Comparison of ENCODE assay signal across 21 cellular contexts in the genomic region with DNA sequence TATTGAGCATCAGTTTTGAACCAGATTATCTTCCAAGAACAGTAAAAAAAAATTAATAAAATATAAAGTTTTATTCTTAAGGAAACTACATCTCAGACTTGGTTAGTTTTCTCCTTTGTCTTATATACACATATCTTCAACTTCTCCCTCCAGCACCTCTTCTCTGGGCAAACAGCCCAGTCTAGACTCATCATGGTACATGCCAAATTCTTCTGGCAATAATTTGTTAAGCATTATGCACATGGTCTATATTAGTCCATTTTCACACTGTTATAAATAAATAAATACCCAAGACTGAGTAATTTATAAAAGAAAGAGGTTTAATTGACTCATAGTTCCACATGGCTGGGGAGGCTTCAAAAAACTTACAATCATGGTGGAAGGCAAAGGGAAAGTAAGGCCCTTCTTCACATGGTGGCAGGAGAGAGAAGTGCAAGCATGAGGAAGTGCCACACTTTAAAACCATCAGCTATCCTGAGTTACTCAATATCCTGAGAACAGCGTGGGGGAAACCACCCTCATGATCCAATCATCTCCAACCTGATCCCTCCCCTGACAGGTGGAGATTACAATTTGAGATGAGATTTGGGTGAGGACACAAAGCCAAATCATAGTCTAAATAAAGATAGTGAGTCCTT.
DNase-seq lines count a peak whose midpoint lies in the region; ATAC-seq and TF ChIP-seq lines count a peak whose summit lies in the region.
"Had no signal": no experiment of that assay in that cellular context is flagged by ENCODE, and none has a peak within 500 bp of the region (broad histone marks: within the 10 kb centered on the region; RNA-seq: fewer than 3 reads in every experiment).

No MANE protein-coding gene starts in this region.

- H3K9me3 ChIP-seq in fibroblast of lung (ENCODE audit: control insufficient read depth, insufficient read depth, low read depth, low read length): no peaks in the 10 kb centered on the region
- H3K9me3 ChIP-seq: suprapubic skin had no signal

- H3K9ac ChIP-seq in fibroblast of lung (ENCODE audit: insufficient read depth, low read length): no peak overlapping the region

- no peak overlapping the region for H3K27ac Mint-ChIP-seq in GM23338
- H3K27ac Mint-ChIP-seq in activated CD8-positive, alpha-beta T cell treated with anti-CD3 and anti-CD28 coated beads for 36 hours: no peak overlapping the region
- H3K27ac Mint-ChIP-seq: activated CD4-positive, alpha-beta T cell treated with anti-CD3 and anti-CD28 coated beads for 36 hours; activated naive CD4-positive, alpha-beta T cell treated with anti-CD3 and anti-CD28 coated beads, Interleukin-2, amount 10 ng/mL, durations not matched to agents 7 days and 5 days had no signal

- no peak overlapping the region for H3K4me3 Mint-ChIP-seq in GM23338
- no peak overlapping the region for H3K4me3 Mint-ChIP-seq in activated CD8-positive, alpha-beta T cell treated with anti-CD3 and anti-CD28 coated beads for 36 hours
- H3K4me3 Mint-ChIP-seq: activated CD4-positive, alpha-beta T cell treated with anti-CD3 and anti-CD28 coated beads for 36 hours; activated naive CD4-positive, alpha-beta T cell treated with anti-CD3 and anti-CD28 coated beads, Interleukin-2, amount 10 ng/mL, durations not matched to agents 7 days and 5 days; activated T-cell treated with anti-CD3 and anti-CD28 coated beads, Interleukin-2, amount 50 U/mL, for 4 hours; central memory CD8-positive, alpha-beta T cell had no signal

- H3K9me3 Mint-ChIP-seq in GM23338: no peaks in the 10 kb centered on the region
- peaks cover 3% of the 10 kb centered on the region for H3K9me3 Mint-ChIP-seq in activated CD8-positive, alpha-beta T cell treated with anti-CD3 and anti-CD28 coated beads for 36 hours
- H3K9me3 Mint-ChIP-seq: activated T-cell treated with anti-CD3 and anti-CD28 coated beads, Interleukin-2, amount 50 U/mL, for 4 hours had no signal

- no peak overlapping the region for H2AFZ ChIP-seq in GM23338
- H2AFZ ChIP-seq in fibroblast of lung (ENCODE audit: low read length): no peak overlapping the region

- H3K36me3 ChIP-seq in GM23338 (ENCODE audit: insufficient read depth) (no peaks in the 10 kb centered on the region), fibroblast of lung (ENCODE audit: control insufficient read depth, insufficient read depth, low read length) (no peaks in the 10 kb centered on the region)
- H3K36me3 ChIP-seq: suprapubic skin had no signal

- intact Hi-C loops in activated CD8-positive, alpha-beta T cell treated with anti-CD3 and anti-CD28 coated beads for 36 hours (cut with micrococcal nuclease): no loop called here

- CTCF ChIA-PET in activated CD8-positive, alpha-beta T cell treated with anti-CD3 and anti-CD28 coated beads for 36 hours (lab: Charles Lee): no interaction called here

- POLR2A ChIA-PET in activated CD8-positive, alpha-beta T cell treated with anti-CD3 and anti-CD28 coated beads for 36 hours (lab: Charles Lee): no interaction called here

- H3K27me3 Mint-ChIP-seq in GM23338 (ENCODE audit: insufficient read depth, low read depth, poor library complexity): no peaks in the 10 kb centered on the region
- no peaks in the 10 kb centered on the region for H3K27me3 Mint-ChIP-seq in activated CD8-positive, alpha-beta T cell treated with anti-CD3 and anti-CD28 coated beads for 36 hours
- H3K27me3 Mint-ChIP-seq: activated CD4-positive, alpha-beta T cell treated with anti-CD3 and anti-CD28 coated beads for 36 hours; activated naive CD4-positive, alpha-beta T cell treated with anti-CD3 and anti-CD28 coated beads, Interleukin-2, amount 10 ng/mL, durations not matched to agents 7 days and 5 days; central memory CD8-positive, alpha-beta T cell had no signal

- H3K4me3 ChIP-seq in GM23338: no peak overlapping the region
- H3K4me3 ChIP-seq in fibroblast of lung (replicated peaks in 1 of 4; ENCODE audit: control extremely low read depth in 1 of 4, insufficient read depth in 1 of 4, low read depth in 3 of 4, low read length in 4 of 4): no peak overlapping the region
- H3K4me3 ChIP-seq: suprapubic skin had no signal

- H4K20me1 ChIP-seq in GM23338 (replicated peaks; ENCODE audit: insufficient read depth): no peaks in the 10 kb centered on the region
- no peaks in the 10 kb centered on the region for H4K20me1 ChIP-seq in fibroblast of lung (ENCODE audit: control insufficient read depth, extremely low read depth, insufficient read depth, low read length)

- TF ChIP-seq CTCF in GM23338 (conservative IDR thresholded peaks at IDR 0.05; ENCODE audit: low read depth in 2 of 2) (peak in 1 of 2 experiments; percentile 15; a peak in 1 of 4 replicates), fibroblast of lung (conservative IDR thresholded peaks at IDR 0.05 in 1 of 2, IDR thresholded peaks at IDR 0.05 in 1 of 2; ENCODE audit: low read depth in 1 of 2, low read length in 2 of 2) (no peak), GM20000 (IDR thresholded peaks at IDR 0.05; ENCODE audit: extremely low read depth, missing control alignments) (no peak)
- TF ChIP-seq CTCF in activated CD8-positive, alpha-beta T cell treated with anti-CD3 and anti-CD28 coated beads for 36 hours (IDR thresholded peaks at IDR 0.05): no peak

- H3K4me2 ChIP-seq in GM23338 (no peak overlapping the region), fibroblast of lung (ENCODE audit: extremely low read depth, insufficient read depth, low read length) (no peak overlapping the region)

- H3K4me1 ChIP-seq in GM23338 (ENCODE audit: insufficient read depth) (no peaks in the 10 kb centered on the region), fibroblast of lung (ENCODE audit: control insufficient read depth, extremely low read depth, insufficient read depth, low read length) (no peaks in the 10 kb centered on the region)
- H3K4me1 ChIP-seq: suprapubic skin had no signal

- no peak overlapping the region for H3K27ac ChIP-seq in GM23338 (ENCODE audit: low read depth)
- H3K27ac ChIP-seq in fibroblast of lung (ENCODE audit: insufficient read depth, low read length): no peak overlapping the region
- H3K27ac ChIP-seq: epithelial cell of prostate, suprapubic skin had no signal

- no peaks in the 10 kb centered on the region for H3K9me2 ChIP-seq in GM23338 (ENCODE audit: insufficient read depth)

- no peaks in the 10 kb centered on the region for H3K79me2 ChIP-seq in GM23338 (replicated peaks; ENCODE audit: insufficient read depth)
- H3K79me2 ChIP-seq in fibroblast of lung (ENCODE audit: control insufficient read depth, insufficient read depth, low read length): no peaks in the 10 kb centered on the region

- no peaks in the 10 kb centered on the region for H3K4me1 Mint-ChIP-seq in GM23338
- no peaks in the 10 kb centered on the region for H3K4me1 Mint-ChIP-seq in activated CD8-positive, alpha-beta T cell treated with anti-CD3 and anti-CD28 coated beads for 36 hours (ENCODE audit: low read depth)
- H3K4me1 Mint-ChIP-seq: activated CD4-positive, alpha-beta T cell treated with anti-CD3 and anti-CD28 coated beads for 36 hours; activated naive CD4-positive, alpha-beta T cell treated with anti-CD3 and anti-CD28 coated beads, Interleukin-2, amount 10 ng/mL, durations not matched to agents 7 days and 5 days; central memory CD8-positive, alpha-beta T cell had no signal

- ATAC-seq in GM23338 (no peak), GM21825 (IDR thresholded peaks at IDR 0.05; ENCODE audit: unreplicated experiment) (no peak)
- ATAC-seq in activated CD8-positive, alpha-beta T cell treated with anti-CD3 and anti-CD28 coated beads for 36 hours: no peak
- ATAC-seq: activated CD4-positive, alpha-beta T cell treated with anti-CD3 and anti-CD28 coated beads for 36 hours; activated T-cell treated with anti-CD3 and anti-CD28 coated beads, Interleukin-2, amount 50 U/mL, for 4 hours; Right ventricle myocardium inferior had no signal

- H3K36me3 Mint-ChIP-seq in GM23338 (ENCODE audit: low read depth): no peaks in the 10 kb centered on the region
- no peaks in the 10 kb centered on the region for H3K36me3 Mint-ChIP-seq in activated CD8-positive, alpha-beta T cell treated with anti-CD3 and anti-CD28 coated beads for 36 hours (ENCODE audit: low read depth)
- H3K36me3 Mint-ChIP-seq: activated naive CD4-positive, alpha-beta T cell treated with anti-CD3 and anti-CD28 coated beads, Interleukin-2, amount 10 ng/mL, durations not matched to agents 7 days and 5 days had no signal

- H3F3A ChIP-seq in GM23338 (replicated peaks; ENCODE audit: low read depth): no peaks in the 10 kb centered on the region

- H3K27me3 ChIP-seq in GM23338 (ENCODE audit: insufficient read depth) (no peaks in the 10 kb centered on the region), fibroblast of lung (ENCODE audit: control insufficient read depth, insufficient read depth, low read length) (no peaks in the 10 kb centered on the region)
- H3K27me3 ChIP-seq: suprapubic skin had no signal

- peak; percentile 4 for DNase-seq in AG08396 (ENCODE audit: low spot score)
- peak; percentile 9 for DNase-seq in GM23338 (ENCODE audit: low spot score)
- peak; percentile 87 for DNase-seq in NCI-H446 treated with DMSO at 0.1 percent for 48 hours (lab: John Stamatoyannopoulos, UW)
- DNase-seq in fibroblast of lung (ENCODE audit: low read depth in 2 of 2): peak; percentile 8 to 70
- no peak for DNase-seq in D341Med (ENCODE audit: low spot score)
- no peak for DNase-seq in activated CD8-positive, alpha-beta T cell treated with anti-CD3 and anti-CD28 coated beads for 36 hours
- no peak for DNase-seq in GM20000 (ENCODE audit: low spot score)
- DNase-seq: activated CD4-positive, alpha-beta T cell treated with anti-CD3 and anti-CD28 coated beads for 36 hours; activated naive CD4-positive, alpha-beta T cell treated with anti-CD3 and anti-CD28 coated beads, Interleukin-2, amount 10 ng/mL, durations not matched to agents 7 days and 5 days; activated T-cell treated with anti-CD3 and anti-CD28 coated beads, Interleukin-2, amount 50 U/mL, for 4 hours; C1 segment of cervical spinal cord; kidney glomerular epithelial cell; mammary epithelial cell; NCI-H1417 treated with DMSO at 0.1 percent for 48 hours; NCI-H69; stimulated activated CD4-positive, alpha-beta T cell treated with anti-CD3 and anti-CD28 coated beads, Interleukin-1b, Interleukin-23, amount 100 ng/mL, for 48 hours had no signal

TF ChIP-seq in GM23338, 12 proteins besides CTCF, POLR2A, EP300 and RAD21 (continues in another document):
- TF ChIP-seq EZH2 (IDR thresholded peaks at IDR 0.05; ENCODE audit: low read depth, unreplicated experiment) (no peak), CREB1 (CRISPR knock-in tag; IDR thresholded peaks at IDR 0.05; ENCODE audit: low read depth) (no peak), ZNF114 (CRISPR knock-in tag; IDR thresholded peaks at IDR 0.05) (no peak)

Comparison
In these comparisons a context has a peak if more than half of its experiments do, and no peak if none do; other contexts are left out.
1. DNase-seq: peak in AG08396 (single experiment), GM23338 (single experiment), NCI-H446 treated with DMSO at 0.1 percent for 48 hours (single experiment) and fibroblast of lung (2 of 2); none in D341Med (single experiment), activated CD8-positive, alpha-beta T cell treated with anti-CD3 and anti-CD28 coated beads for 36 hours (single experiment) and GM20000 (single experiment).